In genomic region chr7:108282427-108282996, GRCh38 we compare ENCODE assay signal across 17 cellular contexts.
"Had no signal": no experiment of that assay in that cellular context is flagged by ENCODE, and none has a peak within 500 bp of the region (broad histone marks: within the 10 kb centered on the region; RNA-seq: fewer than 3 reads in every experiment).

No MANE protein-coding gene starts in this region.

- H3K9me3 ChIP-seq: ascending aorta, gastrocnemius medialis, heart right ventricle, left lung, psoas muscle, suprapubic skin had no signal

- DNase-seq: activated CD4-positive, alpha-beta T cell treated with anti-CD3 and anti-CD28 coated beads for 1 hour; activated CD4-positive, alpha-beta T cell treated with anti-CD3 and anti-CD28 coated beads, Interleukin-2, amount 50 U/mL, for 48 hours; activated gamma-delta T cell; activated naive CD8-positive, alpha-beta T cell treated with anti-CD3 and anti-CD28 coated beads, Interleukin-2, amount 10 ng/mL, durations not matched to agents 7 days and 5 days; activated T-cell treated with anti-CD3 and anti-CD28 coated beads, Interleukin-2, amount 50 U/mL, for 48 hours; gastrocnemius medialis; heart right ventricle; islet precursor cell; left lung; psoas muscle; stimulated activated CD4-positive, alpha-beta T cell treated with anti-CD3 and anti-CD28 coated beads, Interleukin-2, amount 100 ng/mL, for 24 hours; stimulated activated naive CD4-positive, alpha-beta T cell; T-helper 9 cell had no signal

- FAIRE-seq: colon had no signal

- H3K4me3 ChIP-seq: ascending aorta, gastrocnemius medialis, heart right ventricle, left lung, psoas muscle, suprapubic skin had no signal

- H3K4me1 ChIP-seq: ascending aorta, gastrocnemius medialis, heart right ventricle, left lung, psoas muscle, suprapubic skin had no signal

- H3K27ac ChIP-seq: ascending aorta, gastrocnemius medialis, heart right ventricle, left lung, psoas muscle, suprapubic skin had no signal

- ATAC-seq: gastrocnemius medialis, heart right ventricle, left lung, psoas muscle, sciatic nerve had no signal
